1 cellular context compared by ENCODE assay signal in genomic region chr7:25952277-25953057, GRCh38.
TF ChIP-seq lines count a peak whose summit lies in the region.

No MANE protein-coding gene starts in this region.

TF ChIP-seq in HepG2, 621 proteins besides CTCF, POLR2A, EP300 and RAD21 (continued from another document and continues in another):
- TF ChIP-seq ZBTB34 (CRISPR knock-in tag; IDR thresholded peaks at IDR 0.05) (peak; percentile 89), SIN3A (IDR thresholded peaks at IDR 0.05; ENCODE audit: borderline replicate concordance, low read depth, low read length) (peak; percentile 67; the same call in 1 of the 2 replicates), MLXIP (CRISPR knock-in tag; IDR thresholded peaks at IDR 0.05; ENCODE audit: borderline replicate concordance) (0 out of 2 replicates have a peak, but pooled peaks have one; percentile 38), CEBPB (IDR thresholded peaks at IDR 0.05; ENCODE audit: borderline replicate concordance, low read depth, low read length) (peak; percentile 61), SNAPC5 (CRISPR knock-in tag; IDR thresholded peaks at IDR 0.05; ENCODE audit: borderline replicate concordance) (0 out of 2 replicates have a peak, but pooled peaks have one; percentile 55), ZFP1 (CRISPR knock-in tag; IDR thresholded peaks at IDR 0.05) (peak; percentile 86), RORA (CRISPR knock-in tag; IDR thresholded peaks at IDR 0.05) (no peak), FOXP4 (CRISPR knock-in tag; IDR thresholded peaks at IDR 0.05) (peak; percentile 98), SYNCRIP (IDR thresholded peaks at IDR 0.05; ENCODE audit: insufficient read depth, low read depth, low read length) (no peak), ZNF317 (CRISPR knock-in tag; IDR thresholded peaks at IDR 0.05) (peak; percentile 75), SKI (IDR thresholded peaks at IDR 0.05; ENCODE audit: partially characterized antibody) (peak; percentile 81), TIGD3 (CRISPR knock-in tag; IDR thresholded peaks at IDR 0.05; ENCODE audit: borderline replicate concordance) (no peak), ZNF44 (CRISPR knock-in tag; IDR thresholded peaks at IDR 0.05) (no peak), CENPT (CRISPR knock-in tag; IDR thresholded peaks at IDR 0.05; ENCODE audit: low read depth) (no peak), ZNF121 (CRISPR knock-in tag; IDR thresholded peaks at IDR 0.05) (peak; percentile 87), ZNF232 (CRISPR knock-in tag; IDR thresholded peaks at IDR 0.05; ENCODE audit: borderline replicate concordance) (peak; percentile 88; the same call in 1 of the 2 replicates), MED8 (CRISPR knock-in tag; IDR thresholded peaks at IDR 0.05; ENCODE audit: insufficient replicate concordance) (peak; percentile 78), ZNF646 (CRISPR knock-in tag; IDR thresholded peaks at IDR 0.05) (peak; percentile 68; the same call in 1 of the 2 replicates), SOX6 (IDR thresholded peaks at IDR 0.05) (no peak), SOX6 (CRISPR knock-in tag; IDR thresholded peaks at IDR 0.05) (peak; percentile 100), TAF15 (IDR thresholded peaks at IDR 0.05; ENCODE audit: low read depth, low read length, poor library complexity, severe bottlenecking) (no peak), MTA1 (CRISPR knock-in tag; IDR thresholded peaks at IDR 0.05; ENCODE audit: borderline replicate concordance) (peak; percentile 97; the same call in 1 of the 2 replicates), ELF3 (CRISPR knock-in tag; IDR thresholded peaks at IDR 0.05) (peak; percentile 77), BORCS8-MEF2B (CRISPR knock-in tag; IDR thresholded peaks at IDR 0.05) (peak; percentile 92), GLI4 (CRISPR knock-in tag; IDR thresholded peaks at IDR 0.05; ENCODE audit: borderline replicate concordance) (0 out of 2 replicates have a peak, but pooled peaks have one; percentile 49), ZNF589 (CRISPR knock-in tag; conservative IDR thresholded peaks at IDR 0.05) (peak; percentile 84), PBX3 (CRISPR knock-in tag; IDR thresholded peaks at IDR 0.05; ENCODE audit: borderline replicate concordance) (no peak), ZNF766 (CRISPR knock-in tag; IDR thresholded peaks at IDR 0.05; ENCODE audit: borderline replicate concordance) (peak; percentile 60; the same call in 1 of the 2 replicates), TFE3 (CRISPR knock-in tag; IDR thresholded peaks at IDR 0.05) (peak; percentile 56; the same call in 1 of the 2 replicates), ZNF512B (CRISPR knock-in tag; IDR thresholded peaks at IDR 0.05; ENCODE audit: borderline replicate concordance) (peak; percentile 74; the same call in 1 of the 2 replicates), PITX1 (CRISPR knock-in tag; IDR thresholded peaks at IDR 0.05) (peak; percentile 87), ZNF441 (CRISPR knock-in tag; IDR thresholded peaks at IDR 0.05; ENCODE audit: borderline replicate concordance) (peak; percentile 96), ASH2L (IDR thresholded peaks at IDR 0.05; ENCODE audit: insufficient read length, low read depth, low read length) (peak; percentile 91), MTF2 (CRISPR knock-in tag; IDR thresholded peaks at IDR 0.05; ENCODE audit: borderline replicate concordance) (peak; percentile 67; the same call in 1 of the 2 replicates), DR1 (CRISPR knock-in tag; IDR thresholded peaks at IDR 0.05) (no peak), ZFP82 (CRISPR knock-in tag; IDR thresholded peaks at IDR 0.05; ENCODE audit: borderline replicate concordance) (0 out of 2 replicates have a peak, but pooled peaks have one; percentile 67), POLR2AphosphoS5 (IDR thresholded peaks at IDR 0.05; ENCODE audit: low read depth, low read length) (no peak)
